Comparison of ENCODE assay signal across 8 cellular contexts in the genomic region with DNA sequence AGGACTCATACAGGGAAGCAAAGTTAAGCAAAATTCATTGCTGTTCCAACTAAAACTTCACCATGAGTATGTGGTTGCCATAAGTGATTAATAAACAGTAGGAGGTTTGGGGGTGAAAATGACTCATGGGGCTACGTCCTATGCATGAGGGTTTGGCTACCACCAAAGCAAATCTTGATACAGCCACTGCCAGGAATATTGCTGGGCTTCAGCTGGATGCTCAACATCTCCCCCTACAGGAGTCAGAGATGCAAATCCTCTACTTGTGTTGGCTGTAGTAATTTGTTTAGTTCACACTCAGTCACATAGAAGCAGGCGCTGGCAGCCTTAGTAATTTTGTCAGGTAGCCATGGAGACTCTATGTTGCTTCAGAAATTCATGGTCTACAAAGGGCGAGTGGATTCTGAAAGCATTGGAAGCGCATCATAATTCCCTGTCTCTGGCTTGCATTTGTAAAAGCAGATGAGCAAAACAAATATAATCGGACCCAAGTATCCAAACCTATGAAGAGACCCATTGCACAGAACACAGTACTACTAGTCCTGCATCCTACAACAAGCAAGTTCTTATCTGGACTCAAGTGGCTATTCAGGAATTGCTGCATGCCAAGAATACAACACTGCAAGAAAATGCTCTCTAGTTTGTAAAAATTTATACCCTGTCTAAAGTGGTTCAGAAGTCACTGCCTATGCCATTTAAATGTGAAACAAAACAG.
DNase-seq lines count a peak whose midpoint lies in the region; ATAC-seq and TF ChIP-seq lines count a peak whose summit lies in the region.

No MANE protein-coding gene starts in this region.

- ATAC-seq in psoas muscle (peak; percentile 53 to 83 (median 75)), GM18873 (IDR thresholded peaks at IDR 0.05; ENCODE audit: low FRiP score, unreplicated experiment) (no peak)

- no peaks in the 10 kb centered on the region for H3K27me3 Mint-ChIP-seq in activated naive CD4-positive, alpha-beta T cell treated with anti-CD3 and anti-CD28 coated beads for 36 hours (ENCODE audit: low read depth)

- no peaks in the 10 kb centered on the region for H3K27me3 ChIP-seq in psoas muscle (ENCODE audit: insufficient read depth in 3 of 3, low read length in 2 of 3)

- H3K27ac Mint-ChIP-seq in activated naive CD4-positive, alpha-beta T cell treated with anti-CD3 and anti-CD28 coated beads for 36 hours, result peak overlapping the region; percentile 64

- no peaks in the 10 kb centered on the region for H3K4me1 ChIP-seq in psoas muscle

- H3K9me3 ChIP-seq in psoas muscle, result no peaks in the 10 kb centered on the region

- H3K4me1 Mint-ChIP-seq in activated naive CD4-positive, alpha-beta T cell treated with anti-CD3 and anti-CD28 coated beads for 36 hours (ENCODE audit: low read depth), result peaks cover 50% of the 10 kb centered on the region

- intact Hi-C loops in activated naive CD4-positive, alpha-beta T cell treated with anti-CD3 and anti-CD28 coated beads for 36 hours (cut with micrococcal nuclease), result loop anchor here (1.0 to 2.0 kb wide), 11 partner anchors 18 to 298 kb away; a partner anchor contains a TSS
- intact Hi-C loops in psoas muscle (cut with DNase I), result loop anchor here in 1 of 2 donors (5.0 kb wide), 1 partner anchor 90 kb away; no protein-coding TSS in a partner anchor

- H3K27ac ChIP-seq in psoas muscle, result no peak overlapping the region

- CTCF ChIA-PET in activated naive CD4-positive, alpha-beta T cell treated with anti-CD3 and anti-CD28 coated beads for 36 hours (lab: Charles Lee), result interaction anchor here (0.7 to 4.5 kb wide), 11 partner anchors 9 to 298 kb away, joined by 3 to 18 read pairs (median 5); no protein-coding TSS in a partner anchor

- peak; percentile 55 for TF ChIP-seq CTCF in psoas muscle (IDR thresholded peaks at IDR 0.05)

- DNase-seq in activated gamma-delta T cell treated with Interleukin-2 at 50 U/mL for 16 hours (peak; percentile 55), activated gamma-delta T cell (lab: John Stamatoyannopoulos, UW) (no peak), HK-2 (ENCODE audit: unreplicated experiment) (peak; percentile 49), SHP77 (lab: John Stamatoyannopoulos, UW) (peak; percentile 49 to 58), glomerular visceral epithelial cell (ENCODE audit: extremely low spot score) (peak; percentile 98), psoas muscle (no peak)
- DNase-seq in activated naive CD4-positive, alpha-beta T cell treated with anti-CD3 and anti-CD28 coated beads for 36 hours, result peak; percentile 86

- no peaks in the 10 kb centered on the region for H3K36me3 ChIP-seq in psoas muscle (ENCODE audit: insufficient read depth in 1 of 2, low read depth in 1 of 2)

- no peak overlapping the region for H3K4me3 ChIP-seq in psoas muscle

- H3K4me3 Mint-ChIP-seq in activated naive CD4-positive, alpha-beta T cell treated with anti-CD3 and anti-CD28 coated beads for 36 hours, result no peak overlapping the region

- WGBS in psoas muscle, 3 donors, result 53 to 65% (median 54%) methylated on average over 5 of the region's 5 CpGs

- H3K36me3 Mint-ChIP-seq in activated naive CD4-positive, alpha-beta T cell treated with anti-CD3 and anti-CD28 coated beads for 36 hours (ENCODE audit: low read depth), result no peaks in the 10 kb centered on the region

- H3K9me3 Mint-ChIP-seq in activated naive CD4-positive, alpha-beta T cell treated with anti-CD3 and anti-CD28 coated beads for 36 hours, result peaks cover 2% of the 10 kb centered on the region

Comparison
In these comparisons a context has a peak if more than half of its experiments do, and no peak if none do; other contexts are left out.
1. DNase-seq: peak in activated gamma-delta T cell treated with Interleukin-2 at 50 U/mL for 16 hours (single experiment), HK-2 (single experiment), SHP77 (2 of 2), activated naive CD4-positive, alpha-beta T cell treated with anti-CD3 and anti-CD28 coated beads for 36 hours (single experiment) and glomerular visceral epithelial cell (single experiment); none in activated gamma-delta T cell (single experiment) and psoas muscle (0 of 2).